In the genomic region with DNA sequence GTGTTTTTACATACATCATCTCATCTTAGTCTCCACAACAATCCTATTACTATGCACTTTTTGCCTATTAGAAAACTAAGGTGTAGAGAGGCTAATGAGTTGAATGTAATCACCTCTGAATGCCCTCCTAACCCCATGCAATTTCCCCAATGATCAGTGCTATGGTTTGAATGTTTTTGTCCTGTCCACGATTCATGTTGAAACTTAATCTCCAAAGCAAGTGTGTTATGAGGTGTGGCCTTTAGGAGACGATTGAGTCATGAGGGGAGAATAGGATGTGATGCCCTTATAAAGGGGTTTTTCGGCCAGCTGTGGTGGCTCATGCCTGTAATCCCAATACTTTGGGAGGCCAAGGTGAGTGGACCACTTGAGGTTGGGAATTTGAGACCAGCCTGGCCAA, we compare ENCODE assay signal across 26 cellular contexts. TPM values are rescaled to one million over a fixed set of nuclear protein-coding genes. Genes with fewer than 3 reads are reported as not detected.
"Had no signal": no experiment of that assay in that cellular context is flagged by ENCODE, and none has a peak within 500 bp of the region (broad histone marks: within the 10 kb centered on the region; RNA-seq: fewer than 3 reads in every experiment).

No MANE protein-coding gene starts in this region.

- H3K4me2 ChIP-seq: neural progenitor cell had no signal

- H3K4me1 Mint-ChIP-seq: neural progenitor cell had no signal

- H3K27me3 ChIP-seq: esophagus muscularis mucosa, ovary, right atrium auricular region, sigmoid colon, tibial artery, upper lobe of left lung, uterus had no signal

- H3K4me3 Mint-ChIP-seq: natural killer cell; neural progenitor cell; stimulated activated naive CD8-positive, alpha-beta T cell treated with anti-CD3 and anti-CD28 coated beads, Interleukin-15, Interleukin-2, amounts not matched to agents 100 ng/mL and 50 ng/mL, for 24 hours had no signal

- DNase-seq: effector CD4-positive, alpha-beta T cell; glutamatergic neuron; islet precursor cell; mucosa of descending colon; natural killer cell; nucleus accumbens; ovary; sigmoid colon; small intestine; stimulated activated CD4-positive, alpha-beta T cell treated with anti-CD3 and anti-CD28 coated beads, Interleukin-12 subunit alpha, Interleukin-12 subunit beta, amount 100 ng/mL, for 4 hours; stimulated activated CD4-positive, alpha-beta T cell treated with anti-CD3 and anti-CD28 coated beads, Interleukin-2, amount 100 ng/mL, for 48 hours; tibial artery; uterus had no signal

- FAIRE-seq: small intestine had no signal

- H2AFZ ChIP-seq: neural progenitor cell had no signal

- ATAC-seq: gastroesophageal sphincter, left lobe of liver, mucosa of descending colon, natural killer cell had no signal

- H3K9me3 ChIP-seq: esophagus muscularis mucosa, gastroesophageal sphincter, mucosa of descending colon, ovary, right atrium auricular region, sigmoid colon, tibial artery, upper lobe of left lung, uterus had no signal

- H3K27ac ChIP-seq: coronary artery, epithelial cell of prostate, esophagus muscularis mucosa, gastroesophageal sphincter, neural progenitor cell, ovary, right atrium auricular region, sigmoid colon, tibial artery, upper lobe of left lung, uterus had no signal

- H3K27ac Mint-ChIP-seq: natural killer cell; neural progenitor cell; stimulated activated naive CD8-positive, alpha-beta T cell treated with anti-CD3 and anti-CD28 coated beads, Interleukin-15, Interleukin-2, amounts not matched to agents 100 ng/mL and 50 ng/mL, for 24 hours had no signal

- H3K9ac ChIP-seq: neural progenitor cell had no signal

- H3K4me3 ChIP-seq: coronary artery, esophagus muscularis mucosa, gastroesophageal sphincter, mucosa of descending colon, neural progenitor cell, ovary, right atrium auricular region, sigmoid colon, tibial artery, upper lobe of left lung, uterus had no signal

- H3K9me3 Mint-ChIP-seq: natural killer cell; neural progenitor cell; stimulated activated naive CD8-positive, alpha-beta T cell treated with anti-CD3 and anti-CD28 coated beads, Interleukin-15, Interleukin-2, amounts not matched to agents 100 ng/mL and 50 ng/mL, for 24 hours had no signal

- H3K36me3 Mint-ChIP-seq: natural killer cell, neural progenitor cell had no signal

- H3K36me3 ChIP-seq: esophagus muscularis mucosa, gastroesophageal sphincter, neural progenitor cell, ovary, right atrium auricular region, sigmoid colon, tibial artery, upper lobe of left lung, uterus had no signal

- H3K4me1 ChIP-seq: neural progenitor cell, right atrium auricular region, tibial artery, uterus had no signal

RNA-seq across cellular contexts. Expression of a gene that starts 2.0 kb away (rescaled TPM):
- total RNA-seq: dermis microvascular lymphatic vessel endothelial cell, esophagus muscularis mucosa, fibroblast of villous mesenchyme, gastroesophageal sphincter, lower leg skin, mucosa of descending colon, natural killer cell, posterior vena cava, right atrium auricular region, sigmoid colon had no signal
- polyA plus RNA-seq: sigmoid colon had no signal
